In genomic region chr6:156832166-156832743, GRCh38 we compare ENCODE assay signal across 9 cellular contexts. TPM values are rescaled to one million over a fixed set of nuclear protein-coding genes. Genes with fewer than 3 reads are reported as not detected.
A peak's percentile ranks its signal among the peaks of the same experiment; 100 is the strongest.
DNase-seq lines count a peak whose midpoint lies in the region; ATAC-seq and TF ChIP-seq lines count a peak whose summit lies in the region.
"Had no signal": no experiment of that assay in that cellular context is flagged by ENCODE, and none has a peak within 500 bp of the region (broad histone marks: within the 10 kb centered on the region; RNA-seq: fewer than 3 reads in every experiment).

No MANE protein-coding gene starts in this region.

- TF ChIP-seq POLR2A in right lobe of liver (IDR thresholded peaks at IDR 0.05), result no peak

- H3K4me3 ChIP-seq in AG10803 (ENCODE audit: low read length) (no peak overlapping the region), LNCaP clone FGC (ENCODE audit: low read depth, low read length) (no peak overlapping the region), right lobe of liver (no peak overlapping the region)
- H3K4me3 ChIP-seq: SJSA1 had no signal

- H3K4me1 Mint-ChIP-seq in brain (peaks cover 58% of the 10 kb centered on the region), T-helper 17 cell (peaks cover 32% of the 10 kb centered on the region)
- peaks cover 68% of the 10 kb centered on the region for H3K4me1 Mint-ChIP-seq in activated T-cell treated with anti-CD3 and anti-CD28 coated beads, Interleukin-2, amount 50 U/mL, for 24 hours (ENCODE audit: low read depth)

- no peaks in the 10 kb centered on the region for H3K9me3 Mint-ChIP-seq in brain
- no peaks in the 10 kb centered on the region for H3K9me3 Mint-ChIP-seq in activated T-cell treated with anti-CD3 and anti-CD28 coated beads, Interleukin-2, amount 50 U/mL, for 24 hours

- H3K27ac Mint-ChIP-seq in brain, result peak overlapping the region; percentile 2 to 78 (median 60)
- no peak overlapping the region for H3K27ac Mint-ChIP-seq in T-helper 17 cell
- no peak overlapping the region for H3K27ac Mint-ChIP-seq in activated T-cell treated with anti-CD3 and anti-CD28 coated beads, Interleukin-2, amount 50 U/mL, for 24 hours

- H3K27me3 ChIP-seq in right lobe of liver, result no peaks in the 10 kb centered on the region
- H3K27me3 ChIP-seq: SJSA1 had no signal

- peak; percentile 36 to 76 (median 62) for ATAC-seq in right lobe of liver
- no peak for ATAC-seq in GM18519 (IDR thresholded peaks at IDR 0.05; ENCODE audit: low FRiP score, unreplicated experiment)
- no peak for ATAC-seq in T-helper 17 cell
- no peak for ATAC-seq in GM21381 (IDR thresholded peaks at IDR 0.05; ENCODE audit: unreplicated experiment)

- TF ChIP-seq CTCF in AG10803 (conservative IDR thresholded peaks at IDR 0.05; ENCODE audit: low read length), result no peak
- TF ChIP-seq CTCF in LNCaP clone FGC (IDR thresholded peaks at IDR 0.05; ENCODE audit: control insufficient read depth, extremely low read depth, insufficient read depth), result no peak
- no peak for TF ChIP-seq CTCF in brain (conservative IDR thresholded peaks at IDR 0.05)
- no peak for TF ChIP-seq CTCF in right lobe of liver (IDR thresholded peaks at IDR 0.05)

- H3K36me3 Mint-ChIP-seq in brain, result peaks cover 32% of the 10 kb centered on the region
- peaks cover 5% of the 10 kb centered on the region for H3K36me3 Mint-ChIP-seq in T-helper 17 cell (ENCODE audit: low read depth)
- peaks cover 60% of the 10 kb centered on the region for H3K36me3 Mint-ChIP-seq in activated T-cell treated with anti-CD3 and anti-CD28 coated beads, Interleukin-2, amount 50 U/mL, for 24 hours (ENCODE audit: low read depth)

- no peaks in the 10 kb centered on the region for H3K9me3 ChIP-seq in right lobe of liver
- H3K9me3 ChIP-seq in T-helper 17 cell (ENCODE audit: control insufficient read depth, low read length, poor library complexity, severe bottlenecking), result peaks cover 3% of the 10 kb centered on the region
- H3K9me3 ChIP-seq: SJSA1 had no signal

- intact Hi-C loops in right lobe of liver (cut with DNase I), result no loop called here

- H3K27me3 Mint-ChIP-seq in brain (no peaks in the 10 kb centered on the region), T-helper 17 cell (no peaks in the 10 kb centered on the region)
- H3K27me3 Mint-ChIP-seq in activated T-cell treated with anti-CD3 and anti-CD28 coated beads, Interleukin-2, amount 50 U/mL, for 24 hours, result no peaks in the 10 kb centered on the region

- DNase-seq in AG10803 (ENCODE audit: low read depth), result peak; percentile 58
- peak; percentile 58 for DNase-seq in LNCaP clone FGC (ENCODE audit: low read depth)
- no peak for DNase-seq in right lobe of liver
- DNase-seq in T-helper 17 cell, result no peak
- no peak for DNase-seq in activated T-cell treated with anti-CD3 and anti-CD28 coated beads, Interleukin-2, amount 50 U/mL, for 24 hours

- H3K27ac ChIP-seq in right lobe of liver, result no peak overlapping the region
- H3K27ac ChIP-seq: SJSA1 had no signal

- H3K4me3 Mint-ChIP-seq in brain (peak overlapping the region; percentile 4 to 64 (median 22)), T-helper 17 cell (no peak overlapping the region)
- H3K4me3 Mint-ChIP-seq in activated T-cell treated with anti-CD3 and anti-CD28 coated beads, Interleukin-2, amount 50 U/mL, for 24 hours, result no peak overlapping the region

- peaks cover 0 to 7% (median 0%) of the 10 kb centered on the region in 4 donors for H3K36me3 ChIP-seq in right lobe of liver

- peaks cover 0 to 26% (median 8%) of the 10 kb centered on the region in 4 donors for H3K4me1 ChIP-seq in right lobe of liver

- WGBS in right lobe of liver (ENCODE audit: insufficient coverage, low coverage, low lambda C conversion rate, missing lambda C conversion rate), result 34% methylated on average over 3 of the region's 3 CpGs

RNA-seq across cellular contexts. Expression of gene ARID1B, which starts 55.1 kb away (rescaled TPM):
- polyA plus RNA-seq in brain (ENCODE audit: insufficient read depth, low read depth, low replicate concordance), result 35.6 TPM
- total RNA-seq in right lobe of liver (10 to 100 TPM; 23.2 to 35.3 (median 30.7) TPM), T-helper 17 cell (100 to 1,000 TPM; 149 to 158 TPM)

Comparison
In these comparisons a context has a peak if more than half of its experiments do, and no peak if none do; other contexts are left out.
1. DNase-seq: peak in AG10803 (single experiment) and LNCaP clone FGC (single experiment); none in right lobe of liver (0 of 3), T-helper 17 cell (0 of 3) and activated T-cell treated with anti-CD3 and anti-CD28 coated beads, Interleukin-2, amount 50 U/mL, for 24 hours (single experiment).
2. H3K27ac Mint-ChIP-seq: peak in brain (5 of 5); none in T-helper 17 cell (single experiment) and activated T-cell treated with anti-CD3 and anti-CD28 coated beads, Interleukin-2, amount 50 U/mL, for 24 hours (single experiment).
3. H3K4me3 Mint-ChIP-seq: peak in brain (5 of 5); none in T-helper 17 cell (single experiment) and activated T-cell treated with anti-CD3 and anti-CD28 coated beads, Interleukin-2, amount 50 U/mL, for 24 hours (single experiment).
4. ATAC-seq: peak in right lobe of liver (4 of 4); none in GM18519 (single experiment), T-helper 17 cell (single experiment) and GM21381 (single experiment).
5. RNA of gene ARID1B, which starts 55.1 kb away (total RNA-seq): 149 to 158 TPM in T-helper 17 cell; 23.2 to 35.3 TPM in right lobe of liver; every median in the first group is over 4 times any median in the second.